Comparison of ENCODE assay signal across 25 cellular contexts in genomic region chr1:68158837-68159236, GRCh38.
DNase-seq lines count a peak whose midpoint lies in the region; ATAC-seq and TF ChIP-seq lines count a peak whose summit lies in the region.
"Had no signal": no experiment of that assay in that cellular context is flagged by ENCODE, and none has a peak within 500 bp of the region (broad histone marks: within the 10 kb centered on the region; RNA-seq: fewer than 3 reads in every experiment).

No MANE protein-coding gene starts in this region.

- intact Hi-C loops in left colon (cut with DNase I, micrococcal nuclease) = no loop called here
- intact Hi-C loops in transverse colon (cut with DNase I; ENCODE audit: low total_unique reads) = no loop called here

- H3K4me1 Mint-ChIP-seq in endodermal cell = peaks cover 46% of the 10 kb centered on the region
- H3K4me1 Mint-ChIP-seq: CD14-positive monocyte; CD4-positive, alpha-beta memory T cell; CD4-positive, CD25-positive, alpha-beta regulatory T cell; CD8-positive, alpha-beta memory T cell had no signal

- H3K4me1 ChIP-seq in endodermal cell (ENCODE audit: control insufficient read depth, insufficient read depth, low read length) = peaks cover 35% of the 10 kb centered on the region
- peaks cover 0 to 2% of the 10 kb centered on the region in 2 experiments for H3K4me1 ChIP-seq in trophoblast cell (ENCODE audit: control insufficient read depth in 1 of 2, insufficient read depth in 2 of 2, low read length in 2 of 2)
- peaks cover 0 to 5% (median 2%) of the 10 kb centered on the region in 4 donors for H3K4me1 ChIP-seq in transverse colon
- H3K4me1 ChIP-seq: BE2C had no signal

- no peak overlapping the region for H2BK120ac ChIP-seq in trophoblast cell (ENCODE audit: insufficient read depth, low read length, poor library complexity)

- H3K4ac ChIP-seq in trophoblast cell (ENCODE audit: low read depth, low read length) = no peak overlapping the region

- H3K4me3 ChIP-seq in endodermal cell (ENCODE audit: low read length) = no peak overlapping the region
- no peak overlapping the region for H3K4me3 ChIP-seq in trophoblast cell (ENCODE audit: low read depth, low read length)
- H3K4me3 ChIP-seq in transverse colon = no peak overlapping the region
- H3K4me3 ChIP-seq: BLaER1, GM12878 had no signal

- TF ChIP-seq CTCF in endodermal cell (conservative IDR thresholded peaks at IDR 0.05) = no peak
- no peak for TF ChIP-seq CTCF in transverse colon (IDR thresholded peaks at IDR 0.05)

- ATAC-seq in left colon = peak; percentile 90
- ATAC-seq: GM12878 had no signal

- H3K27me3 ChIP-seq in endodermal cell (ENCODE audit: control insufficient read depth, insufficient read depth, low read length, poor library complexity, severe bottlenecking) (no peaks in the 10 kb centered on the region), trophoblast cell (ENCODE audit: insufficient read depth, low read length) (no peaks in the 10 kb centered on the region), transverse colon (no peaks in the 10 kb centered on the region)
- H3K27me3 ChIP-seq: BE2C, BLaER1 had no signal

- H3K18ac ChIP-seq in trophoblast cell (ENCODE audit: low read length) = no peak overlapping the region

- no peak overlapping the region for H3K27ac Mint-ChIP-seq in endodermal cell
- H3K27ac Mint-ChIP-seq: CD14-positive monocyte; CD4-positive, alpha-beta memory T cell; CD4-positive, CD25-positive, alpha-beta regulatory T cell; CD8-positive, alpha-beta memory T cell had no signal

- H3K36me3 ChIP-seq in endodermal cell (ENCODE audit: control insufficient read depth, insufficient read depth, low read length) (peaks cover 54% of the 10 kb centered on the region), trophoblast cell (ENCODE audit: control insufficient read depth in 1 of 2, insufficient read depth in 2 of 2, low read length in 2 of 2) (peaks cover 22 to 51% of the 10 kb centered on the region in 2 experiments), transverse colon (peaks cover 0 to 16% (median 6%) of the 10 kb centered on the region in 4 donors)
- H3K36me3 ChIP-seq: BE2C, BLaER1 had no signal

- H2BK5ac ChIP-seq in trophoblast cell (ENCODE audit: low read depth, low read length, poor library complexity) = no peak overlapping the region

- H3K9me3 ChIP-seq in endodermal cell (ENCODE audit: control insufficient read depth, low read length) = no peaks in the 10 kb centered on the region
- no peaks in the 10 kb centered on the region for H3K9me3 ChIP-seq in trophoblast cell (ENCODE audit: insufficient read depth, low read depth, low read length)
- H3K9me3 ChIP-seq in transverse colon = no peaks in the 10 kb centered on the region
- H3K9me3 ChIP-seq: BE2C had no signal

- no peak overlapping the region for H2AK5ac ChIP-seq in trophoblast cell (ENCODE audit: low read length)

- TF ChIP-seq EP300 in transverse colon (IDR thresholded peaks at IDR 0.05; ENCODE audit: low read depth) = no peak

- TF ChIP-seq POLR2A in transverse colon (IDR thresholded peaks at IDR 0.05) = no peak

- H3K27me3 Mint-ChIP-seq in endodermal cell (ENCODE audit: insufficient read depth) = peaks cover 40% of the 10 kb centered on the region
- H3K27me3 Mint-ChIP-seq: CD4-positive, alpha-beta memory T cell; CD4-positive, CD25-positive, alpha-beta regulatory T cell; CD8-positive, alpha-beta memory T cell had no signal

- H3K9me3 Mint-ChIP-seq in endodermal cell = no peaks in the 10 kb centered on the region
- H3K9me3 Mint-ChIP-seq: CD4-positive, alpha-beta memory T cell had no signal

- no peak overlapping the region for H4K8ac ChIP-seq in trophoblast cell (ENCODE audit: low read depth, low read length)

- peaks cover 19% of the 10 kb centered on the region for H3K36me3 Mint-ChIP-seq in endodermal cell (ENCODE audit: low read depth)
- H3K36me3 Mint-ChIP-seq: CD4-positive, alpha-beta memory T cell; CD4-positive, CD25-positive, alpha-beta regulatory T cell; CD8-positive, alpha-beta memory T cell had no signal

- no peak overlapping the region for H4K91ac ChIP-seq in trophoblast cell (ENCODE audit: low read depth, low read length)

- in situ Hi-C loops in transverse colon (cut with MboI; ENCODE audit: low pct_ligation_motif_present in 1 of 4, low pct_unique_long_range_greater_than_20kb in 1 of 4, low sequenced_read_pairs in 3 of 4) = no loop called here

- H3K4me2 ChIP-seq in trophoblast cell (ENCODE audit: low read length) = no peak overlapping the region

- no peak overlapping the region for H3K4me3 Mint-ChIP-seq in endodermal cell
- H3K4me3 Mint-ChIP-seq: CD14-positive monocyte; CD4-positive, alpha-beta memory T cell; CD4-positive, CD25-positive, alpha-beta regulatory T cell; CD8-positive, alpha-beta memory T cell had no signal

- no peaks in the 10 kb centered on the region for H3K79me2 ChIP-seq in trophoblast cell (ENCODE audit: control insufficient read depth, insufficient read depth, low read length, poor library complexity)

- H3K79me1 ChIP-seq in trophoblast cell (ENCODE audit: low read length) = no peaks in the 10 kb centered on the region

- H3K14ac ChIP-seq in trophoblast cell (ENCODE audit: low read length) = no peak overlapping the region

- no peak overlapping the region for H2AFZ ChIP-seq in trophoblast cell (ENCODE audit: insufficient read depth, low read length, poor library complexity)

- no peak overlapping the region for H2BK12ac ChIP-seq in trophoblast cell (ENCODE audit: low read length)

- no peak overlapping the region for H3K27ac ChIP-seq in endodermal cell (ENCODE audit: low read depth, low read length)
- peak overlapping the region; percentile 6 for H3K27ac ChIP-seq in trophoblast cell (ENCODE audit: low read depth, low read length)
- no peak overlapping the region for H3K27ac ChIP-seq in transverse colon
- H3K27ac ChIP-seq: BLaER1 had no signal

- H3K9ac ChIP-seq in endodermal cell (ENCODE audit: extremely low read depth, low read length, poor library complexity, severe bottlenecking) (no peak overlapping the region), trophoblast cell (ENCODE audit: low read length) (no peak overlapping the region)
- H3K9ac ChIP-seq: BLaER1 had no signal

- DNase-seq in endodermal cell (peak; percentile 26), left colon (no peak), trophoblast cell (no peak), HPDE6-E6E7 (ENCODE audit: extremely low spot score) (no peak), NCI-H146 (lab: John Stamatoyannopoulos, UW) (no peak), ureter (ENCODE audit: low spot score) (no peak), transverse colon (no peak)
- DNase-seq: 8988T; ACHN; BE2C; C1 segment of cervical spinal cord; CD4-positive, alpha-beta memory T cell; CD4-positive, CD25-positive, alpha-beta regulatory T cell; CD8-positive, alpha-beta memory T cell; COR-L47; DMS 273 treated with DMSO at 0.1 percent for 48 hours; DMS153; DMS53; DMS79; DND-41; EL; GDM1 had no signal

- no peak overlapping the region for H3K23ac ChIP-seq in trophoblast cell (ENCODE audit: low read length)

- WGBS in endodermal cell (ENCODE audit: insufficient coverage in 1 of 2, insufficient read length in 1 of 2), 2 experiments = 93 to 96% methylated on average over 6 to 8 of the region's 8 CpGs
- WGBS in trophoblast cell (ENCODE audit: extremely low coverage, insufficient coverage, insufficient read length) = no CpG with 5 or more reads among the region's 8 CpGs
- WGBS in transverse colon (ENCODE audit: low coverage in 1 of 2), 2 donors = 67 to 82% methylated on average over 7 to 8 of the region's 8 CpGs

- H4K12ac ChIP-seq in trophoblast cell (ENCODE audit: low read depth, low read length) = no peak overlapping the region
